19 cellular contexts compared by ENCODE assay signal in genomic region chr1:158652721-158653334, GRCh38. TPM values are rescaled to one million over a fixed set of nuclear protein-coding genes. Genes with fewer than 3 reads are reported as not detected.
DNase-seq lines count a peak whose midpoint lies in the region; ATAC-seq and TF ChIP-seq lines count a peak whose summit lies in the region.
"Had no signal": no experiment of that assay in that cellular context is flagged by ENCODE, and none has a peak within 500 bp of the region (broad histone marks: within the 10 kb centered on the region; RNA-seq: fewer than 3 reads in every experiment).

No MANE protein-coding gene starts in this region.

- peak overlapping the region in 1 of 3 donors; percentile 54 for H3K27ac Mint-ChIP-seq in CD4-positive, CD25-positive, alpha-beta regulatory T cell

- POLR2A ChIA-PET in PC-3 (lab: Charles Lee; ENCODE audit: unreplicated experiment), result no interaction called here

- H3K27me3 ChIP-seq in CD4-positive, CD25-positive, alpha-beta regulatory T cell (ENCODE audit: control insufficient read depth, insufficient read depth, low read length), result no peaks in the 10 kb centered on the region
- H3K27me3 ChIP-seq in PC-3 (ENCODE audit: low read length) (peaks cover 13% of the 10 kb centered on the region), spleen (replicated peaks in 1 of 7) (no peaks in the 10 kb centered on the region)

- H3F3A ChIP-seq in PC-3 (ENCODE audit: low read length, unreplicated experiment), result no peaks in the 10 kb centered on the region

- BruUV-seq in PC-3 (replicated peaks; lab: Mats Ljungman, UMichigan), result no TSS peak

- H3K9ac ChIP-seq in PC-3 (ENCODE audit: low read length), result no peak overlapping the region

- ATAC-seq in CD4-positive, CD25-positive, alpha-beta regulatory T cell (ENCODE audit: low read depth in 2 of 2), result no peak
- ATAC-seq in PC-3 (no peak), GM18511 (IDR thresholded peaks at IDR 0.05; ENCODE audit: unreplicated experiment) (no peak)
- ATAC-seq: GM12878 had no signal

- H3K9me3 Mint-ChIP-seq in CD4-positive, CD25-positive, alpha-beta regulatory T cell, result peaks cover 0 to 3% (median 0%) of the 10 kb centered on the region in 7 donors

- no peak for TF ChIP-seq POLR2A in spleen (IDR thresholded peaks at IDR 0.05)

- peak overlapping the region; percentile 20 for H3K4me3 ChIP-seq in CD4-positive, CD25-positive, alpha-beta regulatory T cell (ENCODE audit: low read depth, low read length)
- H3K4me3 ChIP-seq in PC-3 (ENCODE audit: low read length) (peak overlapping the region; percentile 51), spleen (no peak overlapping the region)
- H3K4me3 ChIP-seq: GM12878 had no signal

- peak overlapping the region in 2 of 4 donors; percentile 2 to 27 for H3K4me3 Mint-ChIP-seq in CD4-positive, CD25-positive, alpha-beta regulatory T cell
- H3K4me3 Mint-ChIP-seq: CD14-positive monocyte had no signal

- TF ChIP-seq CTCF in PC-3 (conservative IDR thresholded peaks at IDR 0.05; ENCODE audit: low read depth, low read length) (no peak), spleen (IDR thresholded peaks at IDR 0.05 in 8 of 11, conservative IDR thresholded peaks at IDR 0.05 in 3 of 11) (no peak)

- H3K9me3 ChIP-seq in CD4-positive, CD25-positive, alpha-beta regulatory T cell (ENCODE audit: control insufficient read depth in 2 of 2, low read length in 2 of 2), result no peaks in the 10 kb centered on the region
- H3K9me3 ChIP-seq in PC-3 (ENCODE audit: low read length) (no peaks in the 10 kb centered on the region), spleen (no peaks in the 10 kb centered on the region)

- H4K20me1 ChIP-seq in PC-3 (ENCODE audit: low read length), result no peaks in the 10 kb centered on the region

- H3K4me2 ChIP-seq in PC-3 (ENCODE audit: low read length), result peak overlapping the region; percentile 67

- DNase-seq in CD4-positive, CD25-positive, alpha-beta regulatory T cell, result no peak
- peak; percentile 9 for DNase-seq in H4 (ENCODE audit: low spot score)
- no peak for DNase-seq in PC-3
- DNase-seq in foreskin melanocyte, result peak; percentile 64
- DNase-seq in spleen, result no peak
- DNase-seq in DMS153 treated with DMSO at 0.1 percent for 48 hours (lab: John Stamatoyannopoulos, UW; ENCODE audit: unreplicated experiment), result no peak
- no peak for DNase-seq in NCI-H1417 (lab: John Stamatoyannopoulos, UW)
- DNase-seq: H7, IMR-90, Kasumi-1, NCI-H1417 treated with DMSO at 0.1 percent for 48 hours, NCI-H2029, NCI-H2171, NCI-H446 treated with DMSO at 0.1 percent for 48 hours, Right ventricle myocardium superior had no signal

- H3K27me3 Mint-ChIP-seq in CD4-positive, CD25-positive, alpha-beta regulatory T cell, result peaks cover 11% of the 10 kb centered on the region

- CTCF ChIA-PET in PC-3 (lab: Charles Lee), result no interaction called here

- no peaks in the 10 kb centered on the region for H3K36me3 Mint-ChIP-seq in CD4-positive, CD25-positive, alpha-beta regulatory T cell

- no peaks in the 10 kb centered on the region for H3K4me1 Mint-ChIP-seq in CD4-positive, CD25-positive, alpha-beta regulatory T cell

- no peaks in the 10 kb centered on the region for H3K4me1 ChIP-seq in CD4-positive, CD25-positive, alpha-beta regulatory T cell (ENCODE audit: control insufficient read depth, insufficient read depth, low read length, poor library complexity, severe bottlenecking)
- no peaks in the 10 kb centered on the region for H3K4me1 ChIP-seq in PC-3 (ENCODE audit: insufficient read depth, low read length)
- H3K4me1 ChIP-seq in spleen, result peaks cover 0 to 29% (median 11%) of the 10 kb centered on the region in 6 donors

- H3K27ac ChIP-seq in CD4-positive, CD25-positive, alpha-beta regulatory T cell (ENCODE audit: insufficient read depth, low read length, poor library complexity, severe bottlenecking), result no peak overlapping the region
- H3K27ac ChIP-seq in PC-3 (ENCODE audit: low read length) (no peak overlapping the region), spleen (no peak overlapping the region)

- intact Hi-C loops in PC-3 (cut with micrococcal nuclease), result no loop called here
- intact Hi-C loops in spleen (cut with DNase I; ENCODE audit: low total_unique reads), result no loop called here

- H3K79me2 ChIP-seq in PC-3 (ENCODE audit: low read length), result no peaks in the 10 kb centered on the region

- no peaks in the 10 kb centered on the region for H3K9me2 ChIP-seq in PC-3 (replicated peaks; ENCODE audit: low read length)

- no peaks in the 10 kb centered on the region for H3K36me3 ChIP-seq in CD4-positive, CD25-positive, alpha-beta regulatory T cell (ENCODE audit: control insufficient read depth, insufficient read depth, low read length)
- H3K36me3 ChIP-seq in PC-3 (ENCODE audit: low read depth, low read length) (no peaks in the 10 kb centered on the region), spleen (no peaks in the 10 kb centered on the region)

- 81 to 92% (median 88%) methylated on average over 7 of the region's 7 CpGs for WGBS in spleen, 5 donors

- 0 out of 2 replicates have a peak overlapping the region, but pooled peaks have one; percentile 38 for H2AFZ ChIP-seq in PC-3 (ENCODE audit: low read length)

RNA-seq across cellular contexts. Expression of gene SPTA1, which starts 33.7 kb away (rescaled TPM):
- not detected for total RNA-seq in CD4-positive, CD25-positive, alpha-beta regulatory T cell
- not detected for polyA plus RNA-seq in CD4-positive, CD25-positive, alpha-beta regulatory T cell
- 1.6 and 2.4 TPM in 2 replicates for total RNA-seq in H4 (2014; rRNA removed; shearing (Covaris generic))
- total RNA-seq in PC-3 (2014; rRNA removed) (not detected in 2 replicates), spleen (10 to 100 TPM in 1 of 7 donors, 1 to 10 TPM in 5, under 1 TPM in 1; 0.97 to 32.6 (median 5.1) TPM)
- under 1 TPM; 0.05 to 0.45 (median 0.07) TPM for polyA plus RNA-seq in spleen
- total RNA-seq: H7; IMR-90; Right ventricle myocardium superior; T-helper 2 cell treated with Interferon-gamma antibody and Interleukin-4, amounts not matched to agents 100 ng/mL and 5 ng/mL, for 36 hours had no signal
- polyA plus RNA-seq: IMR-90 had no signal

RNA-seq across cellular contexts. Expression of gene OR6K2, which starts 47.6 kb away (rescaled TPM):
- total RNA-seq in CD4-positive, CD25-positive, alpha-beta regulatory T cell, result not detected
- polyA plus RNA-seq in CD4-positive, CD25-positive, alpha-beta regulatory T cell, result not detected
- total RNA-seq in H4 (2014; rRNA removed; shearing (Covaris generic)), result not detected in 2 replicates
- total RNA-seq in PC-3 (2014; rRNA removed) (not detected in 2 replicates), spleen (not detected)
- polyA plus RNA-seq in spleen, result not detected
- total RNA-seq: GM12878; H7; IMR-90; Right ventricle myocardium superior; T-helper 2 cell treated with Interferon-gamma antibody and Interleukin-4, amounts not matched to agents 100 ng/mL and 5 ng/mL, for 36 hours had no signal
- polyA plus RNA-seq: CD14-positive monocyte, GM12878, IMR-90 had no signal

RNA-seq across cellular contexts. Expression of gene OR10Z1, which starts 47.8 kb away (rescaled TPM):
- not detected for total RNA-seq in CD4-positive, CD25-positive, alpha-beta regulatory T cell
- not detected for polyA plus RNA-seq in CD4-positive, CD25-positive, alpha-beta regulatory T cell
- not detected in 2 replicates for total RNA-seq in H4 (2014; rRNA removed; shearing (Covaris generic))
- total RNA-seq in PC-3 (2014; rRNA removed), result not detected in 2 replicates
- total RNA-seq in spleen, result not detected
- polyA plus RNA-seq in spleen, result not detected
- total RNA-seq: GM12878; H7; IMR-90; Right ventricle myocardium superior; T-helper 2 cell treated with Interferon-gamma antibody and Interleukin-4, amounts not matched to agents 100 ng/mL and 5 ng/mL, for 36 hours had no signal
- polyA plus RNA-seq: CD14-positive monocyte, GM12878, IMR-90 had no signal

Comparison
In these comparisons a context has a peak if more than half of its experiments do, and no peak if none do; other contexts are left out.
1. DNase-seq: peak in H4 (single experiment) and foreskin melanocyte (single experiment); none in CD4-positive, CD25-positive, alpha-beta regulatory T cell (0 of 3), PC-3 (single experiment), spleen (single experiment), DMS153 treated with DMSO at 0.1 percent for 48 hours (single experiment) and NCI-H1417 (0 of 3).
2. H3K4me3 ChIP-seq: peak in CD4-positive, CD25-positive, alpha-beta regulatory T cell (single experiment) and PC-3 (single experiment); none in spleen (0 of 8).